In genomic region chr2:162656516-162656915, GRCh38 we compare ENCODE assay signal across 33 cellular contexts.
"Had no signal": no experiment of that assay in that cellular context is flagged by ENCODE, and none has a peak within 500 bp of the region (broad histone marks: within the 10 kb centered on the region; RNA-seq: fewer than 3 reads in every experiment).

No MANE protein-coding gene starts in this region.

- H3K4me1 ChIP-seq: adrenal gland, ascending aorta, body of pancreas, breast epithelium had no signal

- DNase-seq: activated effector memory CD4-positive, alpha-beta T cell treated with anti-CD3 and anti-CD28 coated beads, Interleukin-2, amount 50 U/mL, for 16 hours; activated effector memory CD4-positive, alpha-beta T cell treated with Interleukin-2 at 50 U/mL for 16 hours; activated gamma-delta T cell; activated naive CD4-positive, alpha-beta T cell; activated naive CD4-positive, alpha-beta T cell treated with anti-CD3 and anti-CD28 coated beads for 36 hours; activated naive CD4-positive, alpha-beta T cell treated with anti-CD3 and anti-CD28 coated beads, Interleukin-2, amount 10 ng/mL, durations not matched to agents 7 days and 5 days; activated naive CD4-positive, alpha-beta T cell treated with anti-CD3 and anti-CD28 coated beads, Interleukin-2, amount 50 U/mL, for 16 hours; activated naive CD4-positive, alpha-beta T cell treated with Interleukin-2 at 50 U/mL for 16 hours; activated naive CD8-positive, alpha-beta T cell treated with anti-CD3 and anti-CD28 coated beads for 36 hours; activated naive CD8-positive, alpha-beta T cell treated with anti-CD3 and anti-CD28 coated beads, Interleukin-2, amount 10 ng/mL, durations not matched to agents 7 days and 5 days; activated naive CD8-positive, alpha-beta T cell treated with anti-CD3 and anti-CD28 coated beads, Interleukin-2, amount 50 U/mL, for 24 hours; activated T-cell treated with anti-CD3 and anti-CD28 coated beads, Interleukin-2, amount 50 U/mL, for 1 hour; activated T-cell treated with anti-CD3 and anti-CD28 coated beads, Interleukin-2, amount 50 U/mL, for 24 hours; activated T-cell treated with anti-CD3 and anti-CD28 coated beads, Interleukin-2, amount 50 U/mL, for 4 hours; activated T-cell treated with anti-CD3 and anti-CD28 coated beads, Interleukin-2, amount 50 U/mL, for 48 hours; activated T-cell treated with anti-CD3 and anti-CD28 coated beads, Interleukin-2, amount 50 U/mL, for 72 hours; adrenal gland; amniotic stem cell; amygdala; anterior cingulate cortex; aorta; body of pancreas; brain microvascular endothelial cell; caudate nucleus; central memory CD4-positive, alpha-beta T cell; cerebellar nuclear complex had no signal

- H3K9me3 ChIP-seq: adrenal gland, ascending aorta, body of pancreas, breast epithelium had no signal

- H3K27ac ChIP-seq: adrenal gland, ascending aorta, body of pancreas, brain microvascular endothelial cell, breast epithelium, cardiac muscle cell had no signal

- FAIRE-seq: astrocyte, bronchial epithelial cell had no signal

- H3K4me3 ChIP-seq: adrenal gland, ascending aorta, body of pancreas, breast epithelium, cardiac muscle cell had no signal

- H3K27me3 ChIP-seq: adrenal gland, ascending aorta, body of pancreas, brain microvascular endothelial cell, breast epithelium, cardiac muscle cell had no signal

- ATAC-seq: activated naive CD4-positive, alpha-beta T cell treated with anti-CD3 and anti-CD28 coated beads, Interleukin-2, amount 50 U/mL, for 72 hours; activated naive CD8-positive, alpha-beta T cell treated with anti-CD3 and anti-CD28 coated beads, Interleukin-2, amount 50 U/mL, for 24 hours; activated T-cell treated with anti-CD3 and anti-CD28 coated beads, Interleukin-2, amount 50 U/mL, for 4 hours; activated T-cell treated with anti-CD3 and anti-CD28 coated beads, Interleukin-2, amount 50 U/mL, for 72 hours; activated T-helper 17 cell treated with anti-CD3 and anti-CD28 coated beads, Interleukin-2, amount 50 U/mL, for 72 hours; body of pancreas had no signal

- H3K36me3 ChIP-seq: adrenal gland, ascending aorta, brain microvascular endothelial cell, breast epithelium, cardiac muscle cell had no signal
